ENCODE assay signal across 16 cellular contexts in genomic region chr17:41772218-41772585, GRCh38. TPM values are rescaled to one million over a fixed set of nuclear protein-coding genes. Genes with fewer than 3 reads are reported as not detected.
A peak's percentile ranks its signal among the peaks of the same experiment; 100 is the strongest.
DNase-seq lines count a peak whose midpoint lies in the region; ATAC-seq and TF ChIP-seq lines count a peak whose summit lies in the region.
"Had no signal": no experiment of that assay in that cellular context is flagged by ENCODE, and none has a peak within 500 bp of the region (broad histone marks: within the 10 kb centered on the region; RNA-seq: fewer than 3 reads in every experiment).

No MANE protein-coding gene starts in this region.

- H3K4me1 ChIP-seq in GM23338 (ENCODE audit: insufficient read depth) = peaks cover 47% of the 10 kb centered on the region
- H3K4me1 ChIP-seq in OCI-LY1 (ENCODE audit: insufficient read depth, low read length, severe bottlenecking) = peaks cover 22% of the 10 kb centered on the region
- H3K4me1 ChIP-seq in iPS-20b (ENCODE audit: insufficient read depth, low read length) = peaks cover 33% of the 10 kb centered on the region
- peaks cover 0 to 54% (median 7%) of the 10 kb centered on the region in 4 donors for H3K4me1 ChIP-seq in tibial artery

- peaks cover 13% of the 10 kb centered on the region for H3K27me3 Mint-ChIP-seq in GM23338 (ENCODE audit: insufficient read depth, low read depth, poor library complexity)
- peaks cover 6% of the 10 kb centered on the region for H3K27me3 Mint-ChIP-seq in activated CD4-positive, alpha-beta memory T cell treated with anti-CD3 and anti-CD28 coated beads for 36 hours
- H3K27me3 Mint-ChIP-seq: activated CD4-positive, alpha-beta T cell treated with anti-CD3 and anti-CD28 coated beads, Interleukin-2, amount 10 ng/mL, durations not matched to agents 7 days and 5 days had no signal

- H3K9me3 ChIP-seq in OCI-LY1 (ENCODE audit: low read length) = no peaks in the 10 kb centered on the region
- H3K9me3 ChIP-seq in iPS-20b (ENCODE audit: insufficient read depth, low read depth, low read length) = no peaks in the 10 kb centered on the region
- no peaks in the 10 kb centered on the region for H3K9me3 ChIP-seq in tibial artery
- H3K9me3 ChIP-seq: neutrophil, SK-N-SH had no signal

- no peaks in the 10 kb centered on the region for H3K9me3 Mint-ChIP-seq in GM23338
- H3K9me3 Mint-ChIP-seq in activated CD4-positive, alpha-beta memory T cell treated with anti-CD3 and anti-CD28 coated beads for 36 hours = no peaks in the 10 kb centered on the region
- H3K9me3 Mint-ChIP-seq: activated CD4-positive, alpha-beta T cell treated with anti-CD3 and anti-CD28 coated beads, Interleukin-2, amount 10 ng/mL, durations not matched to agents 7 days and 5 days; activated naive CD4-positive, alpha-beta T cell treated with anti-CD3 and anti-CD28 coated beads, Interleukin-2, amount 10 ng/mL, durations not matched to agents 7 days and 5 days had no signal

- CTCF ChIA-PET in activated CD4-positive, alpha-beta memory T cell treated with anti-CD3 and anti-CD28 coated beads for 36 hours (lab: Charles Lee) = no interaction called here

- POLR2A ChIA-PET in activated CD4-positive, alpha-beta memory T cell treated with anti-CD3 and anti-CD28 coated beads for 36 hours (lab: Charles Lee) = no interaction called here

- no peaks in the 10 kb centered on the region for H3K9me2 ChIP-seq in GM23338 (ENCODE audit: insufficient read depth)
- no peaks in the 10 kb centered on the region for H3K9me2 ChIP-seq in OCI-LY1 (ENCODE audit: low read depth, low read length)
- H3K9me2 ChIP-seq: SK-N-SH had no signal

- peaks cover 52% of the 10 kb centered on the region for H3K36me3 Mint-ChIP-seq in GM23338 (ENCODE audit: low read depth)
- H3K36me3 Mint-ChIP-seq in activated CD4-positive, alpha-beta memory T cell treated with anti-CD3 and anti-CD28 coated beads for 36 hours = no peaks in the 10 kb centered on the region
- H3K36me3 Mint-ChIP-seq: activated naive CD4-positive, alpha-beta T cell treated with anti-CD3 and anti-CD28 coated beads, Interleukin-2, amount 10 ng/mL, durations not matched to agents 7 days and 5 days had no signal

- H3K36me3 ChIP-seq in GM23338 (ENCODE audit: insufficient read depth) (peaks cover 7% of the 10 kb centered on the region), OCI-LY1 (ENCODE audit: insufficient read depth, low read length) (peaks cover 4% of the 10 kb centered on the region; the same call in 1 of the 2 replicates), iPS-20b (ENCODE audit: insufficient read depth, low read depth, low read length) (peaks cover 52% of the 10 kb centered on the region), tibial artery (peaks cover 0 to 59% (median 36%) of the 10 kb centered on the region in 3 donors)
- H3K36me3 ChIP-seq: neutrophil had no signal

- intact Hi-C loops in tibial artery (cut with DNase I; ENCODE audit: low total_unique reads) = no loop called here
- intact Hi-C loops in activated CD4-positive, alpha-beta memory T cell treated with anti-CD3 and anti-CD28 coated beads for 36 hours (cut with micrococcal nuclease) = no loop called here

- peaks cover 13% of the 10 kb centered on the region; the same call in 1 of the 2 replicates for H3F3A ChIP-seq in GM23338 (replicated peaks; ENCODE audit: low read depth)
- H3F3A ChIP-seq in OCI-LY1 (ENCODE audit: insufficient read depth, low read length) = no peaks in the 10 kb centered on the region

- TF ChIP-seq CTCF in GM23338 (conservative IDR thresholded peaks at IDR 0.05; ENCODE audit: low read depth in 2 of 2) (no peak), OCI-LY1 (IDR thresholded peaks at IDR 0.05; ENCODE audit: low read length) (no peak), tibial artery (IDR thresholded peaks at IDR 0.05) (no peak)

- H3K4me2 ChIP-seq in GM23338 (peak overlapping the region; percentile 68), OCI-LY1 (ENCODE audit: low read length) (peak overlapping the region; percentile 67)
- H3K4me2 ChIP-seq: SK-N-SH had no signal

- H2AFZ ChIP-seq in GM23338 (no peak overlapping the region), OCI-LY1 (ENCODE audit: low read length) (no peak overlapping the region)

- H4K20me1 ChIP-seq in GM23338 (replicated peaks; ENCODE audit: insufficient read depth) (no peaks in the 10 kb centered on the region; the same call in none of the 2 replicates), OCI-LY1 (ENCODE audit: insufficient read depth, low read length) (no peaks in the 10 kb centered on the region)

- H3K27ac ChIP-seq in GM23338 (ENCODE audit: low read depth) (peak overlapping the region; percentile 79), OCI-LY1 (ENCODE audit: low read depth, low read length, poor library complexity, severe bottlenecking) (no peak overlapping the region), iPS-20b (ENCODE audit: low read length) (peak overlapping the region; percentile 48), skin epidermis (peak overlapping the region in 20 of 21 experiments; percentile 39 to 87 (median 74)), tibial artery (no peak overlapping the region)
- H3K27ac ChIP-seq: neutrophil had no signal

- H3K27me3 ChIP-seq in GM23338 (ENCODE audit: insufficient read depth) (no peaks in the 10 kb centered on the region), OCI-LY1 (ENCODE audit: insufficient read depth, low read length) (no peaks in the 10 kb centered on the region), iPS-20b (ENCODE audit: insufficient read depth, low read length) (no peaks in the 10 kb centered on the region), tibial artery (no peaks in the 10 kb centered on the region)
- H3K27me3 ChIP-seq: neutrophil had no signal

- H3K4me3 ChIP-seq in GM23338 (0 out of 2 replicates have a peak overlapping the region, but pooled peaks have one; percentile 13), OCI-LY1 (ENCODE audit: low read depth, low read length, poor library complexity, severe bottlenecking) (peak overlapping the region; percentile 71), iPS-20b (ENCODE audit: low read length) (no peak overlapping the region), skin epidermis (peak overlapping the region in 1 of 7 experiments; percentile 7), tibial artery (no peak overlapping the region)
- H3K4me3 ChIP-seq: K562 had no signal

- H3K79me2 ChIP-seq in GM23338 (replicated peaks; ENCODE audit: insufficient read depth) (peaks cover 33% of the 10 kb centered on the region), OCI-LY1 (ENCODE audit: insufficient read depth, low read length) (no peaks in the 10 kb centered on the region)

- H3K4me1 Mint-ChIP-seq in GM23338 = peaks cover 48% of the 10 kb centered on the region
- no peaks in the 10 kb centered on the region for H3K4me1 Mint-ChIP-seq in activated CD4-positive, alpha-beta memory T cell treated with anti-CD3 and anti-CD28 coated beads for 36 hours (ENCODE audit: low read depth)
- H3K4me1 Mint-ChIP-seq: activated CD4-positive, alpha-beta T cell treated with anti-CD3 and anti-CD28 coated beads, Interleukin-2, amount 10 ng/mL, durations not matched to agents 7 days and 5 days; activated naive CD4-positive, alpha-beta T cell treated with anti-CD3 and anti-CD28 coated beads, Interleukin-2, amount 10 ng/mL, durations not matched to agents 7 days and 5 days had no signal

- peak overlapping the region; percentile 94; the same call in 1 of the 2 replicates for H3K27ac Mint-ChIP-seq in GM23338
- H3K27ac Mint-ChIP-seq in activated CD4-positive, alpha-beta memory T cell treated with anti-CD3 and anti-CD28 coated beads for 36 hours = no peak overlapping the region
- H3K27ac Mint-ChIP-seq: activated CD4-positive, alpha-beta T cell treated with anti-CD3 and anti-CD28 coated beads, Interleukin-2, amount 10 ng/mL, durations not matched to agents 7 days and 5 days; activated naive CD4-positive, alpha-beta T cell treated with anti-CD3 and anti-CD28 coated beads, Interleukin-2, amount 10 ng/mL, durations not matched to agents 7 days and 5 days had no signal

- peak; percentile 87 for DNase-seq in GM23338 (ENCODE audit: low spot score)
- DNase-seq in glomerular visceral epithelial cell (ENCODE audit: extremely low spot score) = no peak
- DNase-seq in tibial artery = no peak
- DNase-seq in activated CD4-positive, alpha-beta memory T cell treated with anti-CD3 and anti-CD28 coated beads for 36 hours = no peak
- DNase-seq in NCI-H1436 treated with DMSO at 0.1 percent for 48 hours (lab: John Stamatoyannopoulos, UW) = no peak
- DNase-seq: activated CD4-positive, alpha-beta T cell treated with anti-CD3 and anti-CD28 coated beads, Interleukin-2, amount 10 ng/mL, durations not matched to agents 7 days and 5 days; activated naive CD4-positive, alpha-beta T cell treated with anti-CD3 and anti-CD28 coated beads, Interleukin-2, amount 10 ng/mL, durations not matched to agents 7 days and 5 days; DMS79; hypothalamus; NCI-H446; SK-N-SH had no signal

- peak overlapping the region; percentile 65; the same call in 1 of the 2 replicates for H3K9ac ChIP-seq in OCI-LY1 (ENCODE audit: low read length)
- no peak overlapping the region for H3K9ac ChIP-seq in iPS-20b (ENCODE audit: low read depth, low read length)
- H3K9ac ChIP-seq: SK-N-SH had no signal

- peak; percentile 68 for ATAC-seq in GM23338
- ATAC-seq: K562 had no signal

- H3K4me3 Mint-ChIP-seq in GM23338 = no peak overlapping the region; the same call in 2 of the 3 replicates
- H3K4me3 Mint-ChIP-seq in activated CD4-positive, alpha-beta memory T cell treated with anti-CD3 and anti-CD28 coated beads for 36 hours = no peak overlapping the region
- H3K4me3 Mint-ChIP-seq: activated CD4-positive, alpha-beta T cell treated with anti-CD3 and anti-CD28 coated beads, Interleukin-2, amount 10 ng/mL, durations not matched to agents 7 days and 5 days; activated naive CD4-positive, alpha-beta T cell treated with anti-CD3 and anti-CD28 coated beads, Interleukin-2, amount 10 ng/mL, durations not matched to agents 7 days and 5 days had no signal

RNA-seq across cellular contexts. Expression of gene JUP, which starts 14.3 kb away (rescaled TPM):
- total RNA-seq in GM23338 (2014; rRNA removed; shearing (Covaris generic)) = 160 and 177 TPM in 2 replicates
- 45.5 and 47.2 TPM in 2 replicates for polyA plus RNA-seq in GM23338 (2016; fragmentation: Nextera tagmentation; extraction: Ambion mirVana)
- total RNA-seq in activated CD4-positive, alpha-beta memory T cell treated with anti-CD3 and anti-CD28 coated beads for 36 hours = under 1 TPM; 0.12 to 0.29 TPM

RNA-seq across cellular contexts. Expression of gene HAP1, which starts 37.8 kb away (rescaled TPM):
- total RNA-seq in GM23338 (2014; rRNA removed; shearing (Covaris generic)) = 2.2 and 3.5 TPM in 2 replicates
- 1.4 and 1.6 TPM in 2 replicates for polyA plus RNA-seq in GM23338 (2016; fragmentation: Nextera tagmentation; extraction: Ambion mirVana)
- total RNA-seq in activated CD4-positive, alpha-beta memory T cell treated with anti-CD3 and anti-CD28 coated beads for 36 hours = not detected
- polyA plus RNA-seq: K562 had no signal

RNA-seq across cellular contexts. Expression of gene P3H4, which starts 39.5 kb away (rescaled TPM):
- total RNA-seq in GM23338 (2014; rRNA removed; shearing (Covaris generic)) = 27.9 and 33.3 TPM in 2 replicates
- 16.0 and 17.0 TPM in 2 replicates for polyA plus RNA-seq in GM23338 (2016; fragmentation: Nextera tagmentation; extraction: Ambion mirVana)
- total RNA-seq in activated CD4-positive, alpha-beta memory T cell treated with anti-CD3 and anti-CD28 coated beads for 36 hours = 1 to 10 TPM; 2.5 to 2.9 TPM

RNA-seq across cellular contexts. Expression of gene FKBP10, which starts 40.6 kb away (rescaled TPM):
- total RNA-seq in GM23338 (2014; rRNA removed; shearing (Covaris generic)) = 137 and 151 TPM in 2 replicates
- polyA plus RNA-seq in GM23338 (2016; fragmentation: Nextera tagmentation; extraction: Ambion mirVana) = 26.2 and 32.2 TPM in 2 replicates
- 1 to 10 TPM in 1 of 2 experiments, under 1 TPM in 1; 0.76 to 1.4 TPM for total RNA-seq in activated CD4-positive, alpha-beta memory T cell treated with anti-CD3 and anti-CD28 coated beads for 36 hours

Comparison
In these comparisons a context has a peak if more than half of its experiments do, and no peak if none do; other contexts are left out.
1. H3K27ac ChIP-seq: peak in GM23338 (single experiment), iPS-20b (single experiment) and skin epidermis (20 of 21); none in OCI-LY1 (single experiment) and tibial artery (0 of 2).
2. H3K4me3 ChIP-seq: peak in GM23338 (single experiment) and OCI-LY1 (single experiment); none in iPS-20b (single experiment) and tibial artery (0 of 2).
3. RNA of gene JUP, which starts 14.3 kb away (total RNA-seq): 160 to 177 TPM in GM23338; 0.12 to 0.29 TPM in activated CD4-positive, alpha-beta memory T cell treated with anti-CD3 and anti-CD28 coated beads for 36 hours; every median in the first group is over 100 times any median in the second.